Comparison of ENCODE assay signal across 19 cellular contexts in the genomic region with DNA sequence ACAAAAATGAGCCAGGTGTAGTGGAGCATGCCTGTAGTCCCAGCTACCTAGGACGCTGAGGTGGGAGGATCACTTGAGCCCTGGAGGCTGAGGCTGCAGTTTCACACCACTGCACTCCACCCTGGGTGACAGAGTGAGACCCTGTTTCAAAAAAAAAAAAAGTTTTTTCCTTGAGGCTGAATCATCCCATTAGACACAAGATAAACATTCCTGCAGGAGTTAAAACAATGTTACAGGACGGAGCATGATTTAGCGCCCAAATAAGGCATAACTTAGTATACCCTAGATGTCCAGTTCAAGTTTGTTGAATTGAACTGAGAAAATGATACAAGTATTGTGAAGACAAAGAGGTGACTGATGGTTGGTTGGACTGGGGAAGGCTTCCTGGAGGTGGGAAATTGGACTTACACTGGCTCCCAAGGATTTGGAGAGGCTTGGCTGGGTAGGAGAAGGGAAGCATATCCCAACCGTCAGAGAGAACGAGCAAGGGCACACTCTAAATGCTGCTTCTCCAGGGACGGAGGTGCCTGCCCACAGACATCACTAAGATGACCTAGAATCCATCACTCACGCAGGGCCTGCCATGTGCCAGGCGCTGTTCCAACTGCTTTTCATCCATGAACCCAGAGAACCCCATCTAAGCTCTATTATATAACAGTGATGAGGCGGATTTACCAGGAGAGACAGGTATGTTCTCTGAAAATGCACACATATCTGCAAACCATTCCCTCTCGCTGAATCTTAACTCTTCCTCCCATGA.
DNase-seq lines count a peak whose midpoint lies in the region; ATAC-seq and TF ChIP-seq lines count a peak whose summit lies in the region.
"Had no signal": no experiment of that assay in that cellular context is flagged by ENCODE, and none has a peak within 500 bp of the region (broad histone marks: within the 10 kb centered on the region; RNA-seq: fewer than 3 reads in every experiment).

No MANE protein-coding gene starts in this region.

- H3K27me3 ChIP-seq in SK-N-SH (ENCODE audit: insufficient read depth), result no peaks in the 10 kb centered on the region
- no peaks in the 10 kb centered on the region for H3K27me3 ChIP-seq in fibroblast of lung (ENCODE audit: control insufficient read depth, insufficient read depth, low read length)
- H3K27me3 ChIP-seq in osteoblast (ENCODE audit: insufficient read depth, low read length), result no peaks in the 10 kb centered on the region
- H3K27me3 ChIP-seq: upper lobe of right lung had no signal

- DNase-seq in G401 (ENCODE audit: low spot score) (peak; percentile 82), SK-N-SH (no peak), fibroblast of lung (ENCODE audit: low read depth in 2 of 2) (peak; percentile 82 to 88), osteoblast (ENCODE audit: insufficient read length, low spot score, missing footprints) (peak; percentile 80), lower leg skin (ENCODE audit: low spot score in 2 of 2) (no peak), SIG-M5 treated with dmso at 0.1 percent for 504 hours (lab: John Stamatoyannopoulos, UW; ENCODE audit: unreplicated experiment) (no peak), CD1c-positive myeloid dendritic cell (ENCODE audit: extremely low spot score) (no peak)
- DNase-seq: activated CD4-positive, alpha-beta T cell treated with anti-CD3 and anti-CD28 coated beads, Interleukin-2, amount 10 ng/mL, durations not matched to agents 24 days and 14 days; activated T-cell treated with anti-CD3 and anti-CD28 coated beads, Interleukin-2, amount 50 U/mL, for 72 hours; anterior cingulate cortex; left cardiac atrium; NCI-H2081; right cardiac atrium; RPMI8226; stimulated activated CD4-positive, alpha-beta T cell treated with anti-CD3 and anti-CD28 coated beads, Interleukin-4, amount 100 ng/mL, for 4 hours; T1000; upper lobe of right lung had no signal

- TF ChIP-seq EP300 in SK-N-SH (IDR thresholded peaks at IDR 0.05; ENCODE audit: borderline replicate concordance in 1 of 2, low read depth in 1 of 2, low read length in 1 of 2), result no peak

- H3K9me2 ChIP-seq in SK-N-SH, result no peaks in the 10 kb centered on the region

- CTCF ChIA-PET in SK-N-SH (lab: Yijun Ruan, JAX), result interaction anchor here (1.2 to 1.3 kb wide), 2 partner anchors 17 to 609 kb away, joined by 3 to 4 read pairs; no protein-coding TSS in a partner anchor

- H3K9me3 ChIP-seq in SK-N-SH (no peaks in the 10 kb centered on the region), fibroblast of lung (ENCODE audit: control insufficient read depth, insufficient read depth, low read depth, low read length) (no peaks in the 10 kb centered on the region), osteoblast (ENCODE audit: low read depth, low read length) (no peaks in the 10 kb centered on the region)
- H3K9me3 ChIP-seq: upper lobe of right lung had no signal

- no peak for TF ChIP-seq RAD21 in SK-N-SH (IDR thresholded peaks at IDR 0.05; ENCODE audit: low read length)

- POLR2A ChIA-PET in SK-N-SH (lab: Yijun Ruan, JAX), result interaction anchor here (0.7 kb wide), 1 partner anchor 11 kb away, joined by 3 read pairs; no protein-coding TSS in a partner anchor

- H3K4me3 ChIP-seq in SK-N-SH (ENCODE audit: low read depth in 2 of 2, low read length in 1 of 2) (no peak overlapping the region), fibroblast of lung (replicated peaks in 1 of 4; ENCODE audit: control extremely low read depth in 1 of 4, insufficient read depth in 1 of 4, low read depth in 3 of 4, low read length in 4 of 4) (no peak overlapping the region), osteoblast (ENCODE audit: insufficient read depth, low read length) (no peak overlapping the region), lower leg skin (ENCODE audit: low read depth, poor library complexity, severe bottlenecking) (no peak overlapping the region)
- H3K4me3 ChIP-seq: upper lobe of right lung had no signal

- no peak for TF ChIP-seq POLR2A in lower leg skin (IDR thresholded peaks at IDR 0.05)

- intact Hi-C loops in lower leg skin (cut with DNase I; ENCODE audit: low total_unique reads), result no loop called here

- H3K27ac ChIP-seq in SK-N-SH (ENCODE audit: low read depth in 2 of 2, low read length in 1 of 2), result peak overlapping the region; percentile 11 to 75; a peak in 3 of 4 replicates
- H3K27ac ChIP-seq in fibroblast of lung (ENCODE audit: insufficient read depth, low read length), result no peak overlapping the region
- peak overlapping the region; percentile 4 for H3K27ac ChIP-seq in osteoblast (ENCODE audit: low read depth, low read length)
- H3K27ac ChIP-seq: upper lobe of right lung had no signal

- H3K4me2 ChIP-seq in SK-N-SH (peak overlapping the region; percentile 57), fibroblast of lung (ENCODE audit: extremely low read depth, insufficient read depth, low read length) (no peak overlapping the region), osteoblast (ENCODE audit: insufficient read depth, low read length) (peak overlapping the region; percentile 34)

- in situ Hi-C loops in G401 (cut with HindIII; ENCODE audit: low sequenced_read_pairs), result no loop called here

- H3K9ac ChIP-seq in SK-N-SH (no peak overlapping the region; the same call in 1 of the 2 replicates), fibroblast of lung (ENCODE audit: insufficient read depth, low read length) (no peak overlapping the region)

- TF ChIP-seq CTCF in SK-N-SH (IDR thresholded peaks at IDR 0.05) (no peak), fibroblast of lung (conservative IDR thresholded peaks at IDR 0.05 in 1 of 2, IDR thresholded peaks at IDR 0.05 in 1 of 2; ENCODE audit: low read depth in 1 of 2, low read length in 2 of 2) (no peak), osteoblast (IDR thresholded peaks at IDR 0.05; ENCODE audit: extremely low read depth, low read depth, low read length) (no peak), lower leg skin (IDR thresholded peaks at IDR 0.05) (no peak)

- 87% methylated on average over 7 of the region's 10 CpGs for WGBS in SK-N-SH (ENCODE audit: low lambda C conversion rate)
- whole genome bisulfite sequencing in lower leg skin, 2 donors, result 91 to 92% methylated on average over 10 of the region's 10 CpGs

- H3K79me2 ChIP-seq in SK-N-SH (ENCODE audit: insufficient read depth) (no peaks in the 10 kb centered on the region), fibroblast of lung (ENCODE audit: control insufficient read depth, insufficient read depth, low read length) (no peaks in the 10 kb centered on the region), osteoblast (ENCODE audit: insufficient read depth, low read length) (no peaks in the 10 kb centered on the region)

- H4K20me1 ChIP-seq in SK-N-SH (ENCODE audit: insufficient read depth) (no peaks in the 10 kb centered on the region), fibroblast of lung (ENCODE audit: control insufficient read depth, extremely low read depth, insufficient read depth, low read length) (no peaks in the 10 kb centered on the region), osteoblast (ENCODE audit: insufficient read depth, low read length) (no peaks in the 10 kb centered on the region)

- H2AFZ ChIP-seq in SK-N-SH (ENCODE audit: low read depth) (peak overlapping the region; percentile 43; the same call in 1 of the 2 replicates), fibroblast of lung (ENCODE audit: low read length) (no peak overlapping the region), osteoblast (ENCODE audit: low read length) (peak overlapping the region; percentile 18)

- ATAC-seq in HG02885 (IDR thresholded peaks at IDR 0.05; ENCODE audit: poor library complexity, unreplicated experiment), result no peak
- ATAC-seq: activated T-cell treated with anti-CD3 and anti-CD28 coated beads, Interleukin-2, amount 50 U/mL, for 72 hours; left cardiac atrium; right cardiac atrium; stimulated activated memory B cell treated with anti-CD40 and anti-IgM and Interleukin-4, amounts not matched to agents 10 μg/mL and 1 μg/mL and 100 μg/mL, for 72 hours; upper lobe of right lung had no signal

- peaks cover 10% of the 10 kb centered on the region for H3F3A ChIP-seq in SK-N-SH (replicated peaks; ENCODE audit: insufficient read depth)

- peaks cover 15 to 19% of the 10 kb centered on the region in 2 experiments for H3K4me1 ChIP-seq in SK-N-SH (ENCODE audit: control insufficient read depth in 1 of 2, insufficient read depth in 2 of 2, low read depth in 1 of 2, low read length in 1 of 2)
- peaks cover 5% of the 10 kb centered on the region for H3K4me1 ChIP-seq in fibroblast of lung (ENCODE audit: control insufficient read depth, extremely low read depth, insufficient read depth, low read length)
- peaks cover 20% of the 10 kb centered on the region for H3K4me1 ChIP-seq in osteoblast (ENCODE audit: insufficient read depth, low read length)
- H3K4me1 ChIP-seq: upper lobe of right lung had no signal

- H3K36me3 ChIP-seq in SK-N-SH (replicated peaks in 1 of 2; ENCODE audit: control insufficient read depth in 1 of 2, insufficient read depth in 2 of 2, low read length in 1 of 2), result peaks cover 5% of the 10 kb centered on the region in 2 experiments
- H3K36me3 ChIP-seq in fibroblast of lung (ENCODE audit: control insufficient read depth, insufficient read depth, low read length), result no peaks in the 10 kb centered on the region
- peaks cover 4% of the 10 kb centered on the region for H3K36me3 ChIP-seq in osteoblast (ENCODE audit: insufficient read depth, low read length)
- H3K36me3 ChIP-seq: upper lobe of right lung had no signal

TF ChIP-seq in SK-N-SH, 30 proteins besides CTCF, POLR2A, EP300 and RAD21:
- peak; percentile 36 for TF ChIP-seq JUND (IDR thresholded peaks at IDR 0.05)
- no peak for TF ChIP-seq EZH2phosphoT487 (IDR thresholded peaks at IDR 0.05; ENCODE audit: borderline replicate concordance, low read depth)
- TF ChIP-seq, protein P1, sequence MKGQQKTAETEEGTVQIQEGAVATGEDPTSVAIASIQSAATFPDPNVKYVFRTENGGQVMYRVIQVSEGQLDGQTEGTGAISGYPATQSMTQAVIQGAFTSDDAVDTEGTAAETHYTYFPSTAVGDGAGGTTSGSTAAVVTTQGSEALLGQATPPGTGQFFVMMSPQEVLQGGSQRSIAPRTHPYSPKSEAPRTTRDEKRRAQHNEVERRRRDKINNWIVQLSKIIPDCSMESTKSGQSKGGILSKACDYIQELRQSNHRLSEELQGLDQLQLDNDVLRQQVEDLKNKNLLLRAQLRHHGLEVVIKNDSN (IDR thresholded peaks at IDR 0.05; ENCODE audit: borderline replicate concordance, low read depth), result no peak
- no peak for TF ChIP-seq RCOR1 (IDR thresholded peaks at IDR 0.05; ENCODE audit: low read length)
- peak; percentile 64 for TF ChIP-seq FOSL2 (IDR thresholded peaks at IDR 0.05; ENCODE audit: borderline replicate concordance, low read depth)
- peak; percentile 17; the same call in 1 of the 2 replicates for TF ChIP-seq TCF12 (IDR thresholded peaks at IDR 0.05)
- TF ChIP-seq RFX5 (IDR thresholded peaks at IDR 0.05; ENCODE audit: low read length), result no peak
- no peak for TF ChIP-seq GABPA (IDR thresholded peaks at IDR 0.05; ENCODE audit: low read depth)
- no peak for TF ChIP-seq MEF2A (IDR thresholded peaks at IDR 0.05; ENCODE audit: borderline replicate concordance, low read depth)

Comparison
In these comparisons a context has a peak if more than half of its experiments do, and no peak if none do; other contexts are left out.
1. DNase-seq: peak in G401 (single experiment), fibroblast of lung (2 of 2) and osteoblast (single experiment); none in SK-N-SH (single experiment), lower leg skin (0 of 2), SIG-M5 treated with dmso at 0.1 percent for 504 hours (single experiment) and CD1c-positive myeloid dendritic cell (single experiment).